ENCODE assay signal across 1 cellular context in genomic region chr6:31128093-31128676, GRCh38.
TF ChIP-seq lines count a peak whose summit lies in the region.

No MANE protein-coding gene starts in this region.

TF ChIP-seq in GM12878, 131 proteins besides CTCF, POLR2A, EP300 and RAD21:
- TF ChIP-seq YY1 (IDR thresholded peaks at IDR 0.05; ENCODE audit: low read depth, low read length) (0 out of 2 replicates have a peak, but pooled peaks have one; percentile 41), SMC3 (IDR thresholded peaks at IDR 0.05; ENCODE audit: borderline replicate concordance, low read length) (peak; percentile 56; the same call in 1 of the 2 replicates), ZNF207 (IDR thresholded peaks at IDR 0.05; ENCODE audit: borderline replicate concordance) (no peak)
TF ChIP-seq in GM12878: peak in this region for 2.
